9 cellular contexts compared by ENCODE assay signal in genomic region chr2:176491172-176491904, GRCh38.
A peak's percentile ranks its signal among the peaks of the same experiment; 100 is the strongest.
DNase-seq lines count a peak whose midpoint lies in the region; ATAC-seq lines count a peak whose summit lies in the region.
"Had no signal": no experiment of that assay in that cellular context is flagged by ENCODE, and none has a peak within 500 bp of the region (broad histone marks: within the 10 kb centered on the region; RNA-seq: fewer than 3 reads in every experiment).

No MANE protein-coding gene starts in this region.

- WGBS in esophagus, 2 donors, result 30 to 58% methylated on average over 9 of the region's 9 CpGs

- no peak for DNase-seq in activated CD4-positive, CD25-positive, alpha-beta regulatory T cell (lab: John Stamatoyannopoulos, UW)
- DNase-seq in NCI-H226, result peak; percentile 69
- DNase-seq in posterior vena cava (ENCODE audit: low spot score), result peak; percentile 88
- no peak for DNase-seq in NCI-H748 (lab: John Stamatoyannopoulos, UW; ENCODE audit: unreplicated experiment)
- DNase-seq in hippocampal formation (lab: John Stamatoyannopoulos, UW), result no peak

- peak overlapping the region; percentile 80 to 86 for H3K27ac ChIP-seq in esophagus (ENCODE audit: low read depth in 2 of 2, low read length in 1 of 2)
- H3K27ac ChIP-seq: A549 had no signal

- peaks cover 10 to 16% of the 10 kb centered on the region in 2 donors for H3K4me1 ChIP-seq in esophagus (ENCODE audit: control insufficient read depth in 2 of 2, insufficient read depth in 2 of 2, low read length in 1 of 2)
- H3K4me1 ChIP-seq: A549 had no signal

- no peaks in the 10 kb centered on the region for H3K27me3 ChIP-seq in esophagus (ENCODE audit: control insufficient read depth in 1 of 2, insufficient read depth in 2 of 2, low read length in 2 of 2)

- no peak overlapping the region for H3K4me3 ChIP-seq in esophagus (ENCODE audit: low read depth in 1 of 2, low read length in 2 of 2)
- H3K4me3 ChIP-seq: A549 had no signal

- intact Hi-C loops in posterior vena cava (cut with DNase I), result no loop called here

- no peaks in the 10 kb centered on the region for H3K9me3 ChIP-seq in esophagus (ENCODE audit: control insufficient read depth in 2 of 2, insufficient read depth in 1 of 2, low read depth in 1 of 2, low read length in 1 of 2)
- H3K9me3 ChIP-seq: A549 had no signal

- no peaks in the 10 kb centered on the region for H3K36me3 ChIP-seq in esophagus (ENCODE audit: control insufficient read depth in 2 of 2, insufficient read depth in 2 of 2, low read length in 1 of 2)

- ATAC-seq in activated CD4-positive, CD25-positive, alpha-beta regulatory T cell treated with anti-CD3 and anti-CD28 coated beads, Interleukin-2, amount 50 U/mL, for 24 hours, result peak; percentile 32 to 64
- ATAC-seq in HG02759 (IDR thresholded peaks at IDR 0.05; ENCODE audit: unreplicated experiment), result peak; percentile 87
- ATAC-seq: A549 had no signal

Comparison
In these comparisons a context has a peak if more than half of its experiments do, and no peak if none do; other contexts are left out.
1. DNase-seq: peak in NCI-H226 (single experiment) and posterior vena cava (single experiment); none in activated CD4-positive, CD25-positive, alpha-beta regulatory T cell (0 of 4), NCI-H748 (single experiment) and hippocampal formation (0 of 2).